ENCODE assay signal across 16 cellular contexts in the genomic region with DNA sequence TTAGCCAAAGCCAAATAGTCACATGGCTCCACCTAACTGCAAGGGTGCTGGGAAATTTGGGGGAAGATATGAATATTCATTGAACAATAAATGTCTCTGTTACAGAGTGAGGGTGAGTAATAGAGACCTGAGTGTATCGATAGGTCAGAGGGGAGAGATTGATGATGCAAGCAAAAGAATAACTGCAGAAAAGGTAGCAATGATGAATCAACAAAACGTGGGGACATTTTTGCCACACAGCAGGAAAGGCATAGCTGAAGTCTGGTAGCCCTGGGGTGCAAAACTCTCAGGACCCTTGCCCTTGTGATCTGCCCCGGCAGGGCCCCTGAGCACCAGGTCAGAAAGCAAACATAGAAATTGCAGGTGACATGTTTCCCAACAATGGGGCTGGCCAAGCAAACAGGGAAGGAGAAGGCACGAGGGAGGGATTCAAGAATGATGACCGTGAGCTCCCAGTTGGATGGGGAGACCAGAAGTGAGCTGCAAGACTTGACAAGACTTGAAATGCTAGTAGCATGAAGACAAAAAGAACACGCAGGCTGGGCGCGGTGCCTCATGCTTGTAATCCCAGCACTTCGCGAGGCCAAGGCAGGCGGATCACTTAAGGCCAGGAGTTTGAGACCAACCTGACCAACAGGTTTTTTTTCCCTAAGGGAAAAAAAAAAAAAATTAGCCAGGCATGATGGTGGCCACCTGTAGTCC. TPM values are rescaled to one million over a fixed set of nuclear protein-coding genes. Genes with fewer than 3 reads are reported as not detected.
A peak's percentile ranks its signal among the peaks of the same experiment; 100 is the strongest.
DNase-seq lines count a peak whose midpoint lies in the region; ATAC-seq and TF ChIP-seq lines count a peak whose summit lies in the region.
"Had no signal": no experiment of that assay in that cellular context is flagged by ENCODE, and none has a peak within 500 bp of the region (broad histone marks: within the 10 kb centered on the region; RNA-seq: fewer than 3 reads in every experiment).

No MANE protein-coding gene starts in this region.

- H3K4me1 Mint-ChIP-seq in IgD-negative memory B cell (peaks cover 33 to 56% (median 55%) of the 10 kb centered on the region in 3 donors), endodermal cell (peaks cover 7% of the 10 kb centered on the region), naive B cell (peaks cover 53 to 82% (median 70%) of the 10 kb centered on the region in 3 donors), T-cell (peaks cover 15 to 29% (median 16%) of the 10 kb centered on the region in 3 donors)
- H3K4me1 Mint-ChIP-seq in activated CD4-positive, alpha-beta memory T cell treated with anti-CD3 and anti-CD28 coated beads, Interleukin-2, amount 10 ng/mL, durations not matched to agents 7 days and 5 days: peaks cover 29% of the 10 kb centered on the region
- H3K4me1 Mint-ChIP-seq in T-helper 2 cell treated with Interferon-gamma antibody and Interleukin-4, amounts not matched to agents 5 μg/mL and 100 μg/mL, for 36 hours (ENCODE audit: low read depth): peaks cover 28% of the 10 kb centered on the region

- H3K4me3 ChIP-seq in endodermal cell (ENCODE audit: low read length): no peak overlapping the region
- H3K4me3 ChIP-seq: right lobe of liver, vagina had no signal

- peak; percentile 49 for DNase-seq in endodermal cell
- no peak for DNase-seq in naive B cell
- no peak for DNase-seq in T-cell
- no peak for DNase-seq in activated CD4-positive, alpha-beta memory T cell treated with anti-CD3 and anti-CD28 coated beads, Interleukin-2, amount 10 ng/mL, durations not matched to agents 7 days and 5 days
- DNase-seq in T-helper 2 cell treated with Interferon-gamma antibody and Interleukin-4, amounts not matched to agents 5 μg/mL and 100 μg/mL, for 36 hours (ENCODE audit: low spot score): no peak
- DNase-seq: activated CD4-positive, alpha-beta T cell treated with anti-CD3 and anti-CD28 coated beads, Interleukin-2, amount 50 U/mL, for 4 hours; activated T-cell treated with anti-CD3 and anti-CD28 coated beads, Interleukin-2, amount 50 U/mL, for 48 hours; CD8-positive, alpha-beta memory T cell; occipital lobe had no signal

- H3K9me3 Mint-ChIP-seq in IgD-negative memory B cell: no peaks in the 10 kb centered on the region
- H3K9me3 Mint-ChIP-seq in endodermal cell: no peaks in the 10 kb centered on the region
- peaks cover 0 to 19% (median 2%) of the 10 kb centered on the region in 7 donors for H3K9me3 Mint-ChIP-seq in naive B cell
- H3K9me3 Mint-ChIP-seq in T-cell: no peaks in the 10 kb centered on the region
- H3K9me3 Mint-ChIP-seq in activated CD4-positive, alpha-beta memory T cell treated with anti-CD3 and anti-CD28 coated beads, Interleukin-2, amount 10 ng/mL, durations not matched to agents 7 days and 5 days: no peaks in the 10 kb centered on the region
- H3K9me3 Mint-ChIP-seq in T-helper 2 cell treated with Interferon-gamma antibody and Interleukin-4, amounts not matched to agents 5 μg/mL and 100 μg/mL, for 36 hours: no peaks in the 10 kb centered on the region
- H3K9me3 Mint-ChIP-seq: CD8-positive, alpha-beta memory T cell had no signal

- no peaks in the 10 kb centered on the region for H3K36me3 ChIP-seq in endodermal cell (ENCODE audit: control insufficient read depth, insufficient read depth, low read length)
- H3K36me3 ChIP-seq: right lobe of liver, vagina had no signal

- WGBS in endodermal cell (ENCODE audit: insufficient coverage in 1 of 2, insufficient read length in 1 of 2), 2 experiments: 88 to 91% methylated on average over 10 to 11 of the region's 11 CpGs

- H3K4me1 ChIP-seq in endodermal cell (ENCODE audit: control insufficient read depth, insufficient read depth, low read length): no peaks in the 10 kb centered on the region

- H3K9me3 ChIP-seq in endodermal cell (ENCODE audit: control insufficient read depth, low read length): no peaks in the 10 kb centered on the region
- H3K9me3 ChIP-seq: right lobe of liver, vagina had no signal

- no peaks in the 10 kb centered on the region for H3K27me3 Mint-ChIP-seq in IgD-negative memory B cell
- peaks cover 3% of the 10 kb centered on the region for H3K27me3 Mint-ChIP-seq in endodermal cell (ENCODE audit: insufficient read depth)
- no peaks in the 10 kb centered on the region for H3K27me3 Mint-ChIP-seq in naive B cell
- H3K27me3 Mint-ChIP-seq in T-cell: no peaks in the 10 kb centered on the region
- H3K27me3 Mint-ChIP-seq in activated CD4-positive, alpha-beta memory T cell treated with anti-CD3 and anti-CD28 coated beads, Interleukin-2, amount 10 ng/mL, durations not matched to agents 7 days and 5 days: no peaks in the 10 kb centered on the region
- no peaks in the 10 kb centered on the region for H3K27me3 Mint-ChIP-seq in T-helper 2 cell treated with Interferon-gamma antibody and Interleukin-4, amounts not matched to agents 5 μg/mL and 100 μg/mL, for 36 hours (ENCODE audit: low read depth)

- H3K27me3 ChIP-seq in endodermal cell (ENCODE audit: control insufficient read depth, insufficient read depth, low read length, poor library complexity, severe bottlenecking): no peaks in the 10 kb centered on the region
- H3K27me3 ChIP-seq: right lobe of liver, vagina had no signal

- TF ChIP-seq CTCF in C4-2B (conservative IDR thresholded peaks at IDR 0.05) (no peak), endodermal cell (conservative IDR thresholded peaks at IDR 0.05) (no peak)

- H3K4me3 Mint-ChIP-seq in IgD-negative memory B cell (peak overlapping the region in 3 of 4 donors; percentile 4 to 82 (median 35)), endodermal cell (no peak overlapping the region), naive B cell (peak overlapping the region in 6 of 8 donors; percentile 23 to 76 (median 50)), T-cell (no peak overlapping the region)
- H3K4me3 Mint-ChIP-seq in activated CD4-positive, alpha-beta memory T cell treated with anti-CD3 and anti-CD28 coated beads, Interleukin-2, amount 10 ng/mL, durations not matched to agents 7 days and 5 days: no peak overlapping the region
- no peak overlapping the region for H3K4me3 Mint-ChIP-seq in T-helper 2 cell treated with Interferon-gamma antibody and Interleukin-4, amounts not matched to agents 5 μg/mL and 100 μg/mL, for 36 hours
- H3K4me3 Mint-ChIP-seq: CD8-positive, alpha-beta memory T cell had no signal

- H3K27ac ChIP-seq in C4-2B (peak overlapping the region; percentile 55), endodermal cell (ENCODE audit: low read depth, low read length) (no peak overlapping the region)
- H3K27ac ChIP-seq: right lobe of liver, vagina had no signal

- peak overlapping the region in 2 of 3 donors; percentile 82 to 99 for H3K27ac Mint-ChIP-seq in IgD-negative memory B cell
- H3K27ac Mint-ChIP-seq in endodermal cell: no peak overlapping the region
- H3K27ac Mint-ChIP-seq in naive B cell: peak overlapping the region; percentile 97 to 100 (median 100)
- no peak overlapping the region for H3K27ac Mint-ChIP-seq in T-cell
- no peak overlapping the region for H3K27ac Mint-ChIP-seq in activated CD4-positive, alpha-beta memory T cell treated with anti-CD3 and anti-CD28 coated beads, Interleukin-2, amount 10 ng/mL, durations not matched to agents 7 days and 5 days
- no peak overlapping the region for H3K27ac Mint-ChIP-seq in T-helper 2 cell treated with Interferon-gamma antibody and Interleukin-4, amounts not matched to agents 5 μg/mL and 100 μg/mL, for 36 hours

- CTCF ChIA-PET in T-cell (lab: Charles Lee): no interaction called here
- CTCF ChIA-PET in activated CD4-positive, alpha-beta memory T cell treated with anti-CD3 and anti-CD28 coated beads, Interleukin-2, amount 10 ng/mL, durations not matched to agents 7 days and 5 days (lab: Charles Lee): interaction anchor here (1.7 to 1.9 kb wide), 2 partner anchors 11 to 45 kb away, joined by 3 to 6 read pairs; no protein-coding TSS in a partner anchor

- H3K9ac ChIP-seq in endodermal cell (ENCODE audit: extremely low read depth, low read length, poor library complexity, severe bottlenecking): no peak overlapping the region

- POLR2A ChIA-PET in T-cell (lab: Charles Lee): no interaction called here
- POLR2A ChIA-PET in activated CD4-positive, alpha-beta memory T cell treated with anti-CD3 and anti-CD28 coated beads, Interleukin-2, amount 10 ng/mL, durations not matched to agents 7 days and 5 days (lab: Charles Lee): interaction anchor here (1.1 to 6.8 kb wide), 3 partner anchors 14 to 26 kb away, joined by 4 to 100 read pairs (median 7); a partner anchor contains a TSS

- no peak for ATAC-seq in naive B cell (ENCODE audit: low read depth in 2 of 2)
- no peak for ATAC-seq in T-cell (replicated peaks in 1 of 4)
- no peak for ATAC-seq in HG03520 (IDR thresholded peaks at IDR 0.05; ENCODE audit: unreplicated experiment)
- ATAC-seq: activated naive CD4-positive, alpha-beta T cell treated with anti-CD3 and anti-CD28 coated beads, Interleukin-2, amount 50 U/mL, for 72 hours had no signal

- H3K36me3 Mint-ChIP-seq in IgD-negative memory B cell (peaks cover 1% of the 10 kb centered on the region), endodermal cell (ENCODE audit: low read depth) (no peaks in the 10 kb centered on the region), naive B cell (peaks cover 6 to 9% of the 10 kb centered on the region in 2 donors), T-cell (no peaks in the 10 kb centered on the region)
- no peaks in the 10 kb centered on the region for H3K36me3 Mint-ChIP-seq in activated CD4-positive, alpha-beta memory T cell treated with anti-CD3 and anti-CD28 coated beads, Interleukin-2, amount 10 ng/mL, durations not matched to agents 7 days and 5 days (ENCODE audit: low read depth)
- H3K36me3 Mint-ChIP-seq in T-helper 2 cell treated with Interferon-gamma antibody and Interleukin-4, amounts not matched to agents 5 μg/mL and 100 μg/mL, for 36 hours (ENCODE audit: low read depth): no peaks in the 10 kb centered on the region

RNA-seq across cellular contexts. Expression of a gene that starts 12.7 kb away (rescaled TPM):
- polyA plus RNA-seq in IgD-negative memory B cell: 298 TPM
- 10 to 100 TPM; 21.5 to 40.6 TPM for total RNA-seq in endodermal cell
- polyA plus RNA-seq in endodermal cell (2013, experiment 1 of 2): 51.1 TPM
- 39.7 TPM for polyA plus RNA-seq in endodermal cell (2013, experiment 2 of 2)
- 1,000 to 10,000 TPM in 1 of 6 donors, 100 to 1,000 TPM in 5; 235 to 1,138 (median 264) TPM for polyA plus RNA-seq in naive B cell (ENCODE audit: low read depth in 6 of 6)
- total RNA-seq in T-cell: 100 to 1,000 TPM; 149 to 185 (median 167) TPM
- total RNA-seq in activated CD4-positive, alpha-beta memory T cell treated with anti-CD3 and anti-CD28 coated beads, Interleukin-2, amount 10 ng/mL, durations not matched to agents 7 days and 5 days: 100 to 1,000 TPM; 166 to 171 TPM

RNA-seq across cellular contexts. Expression of a gene that starts 42.5 kb away (rescaled TPM):
- 0.79 TPM for polyA plus RNA-seq in IgD-negative memory B cell
- total RNA-seq in endodermal cell: not detected
- polyA plus RNA-seq in endodermal cell (2013, experiment 1 of 2): not detected
- not detected for polyA plus RNA-seq in endodermal cell (2013, experiment 2 of 2)
- polyA plus RNA-seq in naive B cell (ENCODE audit: low read depth in 6 of 6): under 1 TPM in 4 of 6 donors, not detected in 2; 0.25 to 0.72 (median 0.27) TPM
- total RNA-seq in T-cell: under 1 TPM in 3 of 5 donors, not detected in 2; 0.18 to 0.25 (median 0.19) TPM
- total RNA-seq in activated CD4-positive, alpha-beta memory T cell treated with anti-CD3 and anti-CD28 coated beads, Interleukin-2, amount 10 ng/mL, durations not matched to agents 7 days and 5 days: not detected
- total RNA-seq: activated naive CD4-positive, alpha-beta T cell treated with anti-CD3 and anti-CD28 coated beads, Interleukin-2, amount 50 U/mL, for 72 hours; CD8-positive, alpha-beta memory T cell; vagina had no signal
- polyA plus RNA-seq: CD8-positive, alpha-beta memory T cell had no signal

RNA-seq across cellular contexts. Expression of a gene that starts 54.2 kb away (rescaled TPM):
- polyA plus RNA-seq in IgD-negative memory B cell (1.6 TPM), naive B cell (ENCODE audit: low read depth in 6 of 6) (under 1 TPM in 3 of 6 donors, not detected in 3; 0.10 to 0.57 (median 0.26) TPM)
- total RNA-seq in endodermal cell (not detected), T-cell (under 1 TPM in 1 of 5 donors, not detected in 4; 0.35 TPM)
- polyA plus RNA-seq in endodermal cell (2013, experiment 1 of 2): not detected
- polyA plus RNA-seq in endodermal cell (2013, experiment 2 of 2): not detected
- not detected for total RNA-seq in activated CD4-positive, alpha-beta memory T cell treated with anti-CD3 and anti-CD28 coated beads, Interleukin-2, amount 10 ng/mL, durations not matched to agents 7 days and 5 days
- total RNA-seq: activated naive CD4-positive, alpha-beta T cell treated with anti-CD3 and anti-CD28 coated beads, Interleukin-2, amount 50 U/mL, for 72 hours; CD8-positive, alpha-beta memory T cell; occipital lobe; right lobe of liver; subcutaneous adipose tissue; vagina had no signal
- polyA plus RNA-seq: CD8-positive, alpha-beta memory T cell had no signal

Comparison
In these comparisons a context has a peak if more than half of its experiments do, and no peak if none do; other contexts are left out.
1. H3K27ac Mint-ChIP-seq: peak in IgD-negative memory B cell (2 of 3) and naive B cell (6 of 6); none in endodermal cell (single experiment), T-cell (0 of 2), activated CD4-positive, alpha-beta memory T cell treated with anti-CD3 and anti-CD28 coated beads, Interleukin-2, amount 10 ng/mL, durations not matched to agents 7 days and 5 days (single experiment) and T-helper 2 cell treated with Interferon-gamma antibody and Interleukin-4, amounts not matched to agents 5 μg/mL and 100 μg/mL, for 36 hours (single experiment).
2. H3K4me3 Mint-ChIP-seq: peak in IgD-negative memory B cell (3 of 4) and naive B cell (6 of 8); none in endodermal cell (single experiment), T-cell (0 of 3), activated CD4-positive, alpha-beta memory T cell treated with anti-CD3 and anti-CD28 coated beads, Interleukin-2, amount 10 ng/mL, durations not matched to agents 7 days and 5 days (single experiment) and T-helper 2 cell treated with Interferon-gamma antibody and Interleukin-4, amounts not matched to agents 5 μg/mL and 100 μg/mL, for 36 hours (single experiment).